Comparison of ENCODE assay signal across 14 cellular contexts in the genomic region with DNA sequence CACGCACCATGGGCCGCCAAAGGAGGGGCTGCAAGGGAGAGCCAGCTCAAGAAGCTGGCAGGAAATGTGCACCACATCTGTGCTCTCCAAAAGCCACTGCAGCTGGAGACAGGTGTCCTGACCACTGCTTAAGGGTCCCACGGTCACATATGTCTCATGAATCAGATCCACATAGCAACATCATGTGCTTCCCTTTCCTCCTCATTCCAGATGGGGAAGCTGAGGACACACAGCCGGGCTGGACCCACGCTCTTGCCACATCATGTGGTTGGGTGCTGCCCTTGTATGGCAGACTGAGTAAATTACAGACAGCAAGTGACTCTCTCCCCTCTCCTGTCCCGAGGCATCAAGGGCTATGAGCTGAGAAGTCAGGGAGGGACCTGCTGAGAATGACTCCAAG. TPM values are rescaled to one million over a fixed set of nuclear protein-coding genes. Genes with fewer than 3 reads are reported as not detected.
DNase-seq lines count a peak whose midpoint lies in the region; ATAC-seq and TF ChIP-seq lines count a peak whose summit lies in the region.
"Had no signal": no experiment of that assay in that cellular context is flagged by ENCODE, and none has a peak within 500 bp of the region (broad histone marks: within the 10 kb centered on the region; RNA-seq: fewer than 3 reads in every experiment).

No MANE protein-coding gene starts in this region.

- H3K4me1 Mint-ChIP-seq in activated CD8-positive, alpha-beta memory T cell treated with anti-CD3 and anti-CD28 coated beads, Interleukin-2, amount 10 ng/mL, durations not matched to agents 7 days and 5 days, result no peaks in the 10 kb centered on the region
- no peaks in the 10 kb centered on the region for H3K4me1 Mint-ChIP-seq in stimulated activated memory B cell treated with anti-CD40 and anti-IgM and Interleukin-4, amounts not matched to agents 10 μg/mL and 1 μg/mL and 100 μg/mL, for 72 hours
- H3K4me1 Mint-ChIP-seq: activated naive CD4-positive, alpha-beta T cell treated with anti-CD3 and anti-CD28 coated beads, Interleukin-2, amount 10 ng/mL, durations not matched to agents 7 days and 5 days; endodermal cell had no signal

- CTCF ChIA-PET in activated CD8-positive, alpha-beta memory T cell treated with anti-CD3 and anti-CD28 coated beads, Interleukin-2, amount 10 ng/mL, durations not matched to agents 7 days and 5 days (lab: Charles Lee), result no interaction called here

- peak; percentile 38 for DNase-seq in activated CD8-positive, alpha-beta memory T cell treated with anti-CD3 and anti-CD28 coated beads, Interleukin-2, amount 10 ng/mL, durations not matched to agents 7 days and 5 days
- no peak for DNase-seq in activated CD8-positive, alpha-beta memory T cell treated with anti-CD3 and anti-CD28 coated beads, Interleukin-2, amount 50 U/mL, for 4 hours
- DNase-seq in NCI-H2029 (lab: John Stamatoyannopoulos, UW) (peak; percentile 19), left colon (no peak)
- no peak for DNase-seq in activated naive CD4-positive, alpha-beta T cell (lab: John Stamatoyannopoulos, UW)
- DNase-seq: activated naive CD4-positive, alpha-beta T cell treated with anti-CD3 and anti-CD28 coated beads, Interleukin-2, amount 10 ng/mL, durations not matched to agents 7 days and 5 days; DMS79 treated with DMSO at 0.1 percent for 48 hours; endodermal cell; NCI-H2171 had no signal

- H3K9me3 Mint-ChIP-seq in activated CD8-positive, alpha-beta memory T cell treated with anti-CD3 and anti-CD28 coated beads, Interleukin-2, amount 10 ng/mL, durations not matched to agents 7 days and 5 days (ENCODE audit: low read depth), result no peaks in the 10 kb centered on the region
- no peaks in the 10 kb centered on the region for H3K9me3 Mint-ChIP-seq in stimulated activated memory B cell treated with anti-CD40 and anti-IgM and Interleukin-4, amounts not matched to agents 10 μg/mL and 1 μg/mL and 100 μg/mL, for 72 hours
- H3K9me3 Mint-ChIP-seq: activated naive CD4-positive, alpha-beta T cell treated with anti-CD3 and anti-CD28 coated beads, Interleukin-2, amount 10 ng/mL, durations not matched to agents 7 days and 5 days had no signal

- 0 out of 2 replicates have a peak, but pooled peaks have one; percentile 18 for TF ChIP-seq CTCF in VCaP (conservative IDR thresholded peaks at IDR 0.05)

- H3K27ac ChIP-seq in VCaP, result no peak overlapping the region
- H3K27ac ChIP-seq: RWPE1 had no signal

- no peaks in the 10 kb centered on the region for H3K36me3 Mint-ChIP-seq in activated CD8-positive, alpha-beta memory T cell treated with anti-CD3 and anti-CD28 coated beads, Interleukin-2, amount 10 ng/mL, durations not matched to agents 7 days and 5 days
- H3K36me3 Mint-ChIP-seq in stimulated activated memory B cell treated with anti-CD40 and anti-IgM and Interleukin-4, amounts not matched to agents 10 μg/mL and 1 μg/mL and 100 μg/mL, for 72 hours, result no peaks in the 10 kb centered on the region
- H3K36me3 Mint-ChIP-seq: activated naive CD4-positive, alpha-beta T cell treated with anti-CD3 and anti-CD28 coated beads, Interleukin-2, amount 10 ng/mL, durations not matched to agents 7 days and 5 days had no signal

- no peak overlapping the region for H3K27ac Mint-ChIP-seq in activated CD8-positive, alpha-beta memory T cell treated with anti-CD3 and anti-CD28 coated beads, Interleukin-2, amount 10 ng/mL, durations not matched to agents 7 days and 5 days
- no peak overlapping the region for H3K27ac Mint-ChIP-seq in stimulated activated memory B cell treated with anti-CD40 and anti-IgM and Interleukin-4, amounts not matched to agents 10 μg/mL and 1 μg/mL and 100 μg/mL, for 72 hours
- H3K27ac Mint-ChIP-seq: activated naive CD4-positive, alpha-beta T cell treated with anti-CD3 and anti-CD28 coated beads, Interleukin-2, amount 10 ng/mL, durations not matched to agents 7 days and 5 days; endodermal cell had no signal

- H3K4me3 Mint-ChIP-seq in activated CD8-positive, alpha-beta memory T cell treated with anti-CD3 and anti-CD28 coated beads, Interleukin-2, amount 10 ng/mL, durations not matched to agents 7 days and 5 days, result no peak overlapping the region
- no peak overlapping the region for H3K4me3 Mint-ChIP-seq in stimulated activated memory B cell treated with anti-CD40 and anti-IgM and Interleukin-4, amounts not matched to agents 10 μg/mL and 1 μg/mL and 100 μg/mL, for 72 hours
- H3K4me3 Mint-ChIP-seq: activated naive CD4-positive, alpha-beta T cell treated with anti-CD3 and anti-CD28 coated beads, Interleukin-2, amount 10 ng/mL, durations not matched to agents 7 days and 5 days; endodermal cell had no signal

- ATAC-seq in activated CD8-positive, alpha-beta memory T cell treated with anti-CD3 and anti-CD28 coated beads, Interleukin-2, amount 10 ng/mL, durations not matched to agents 7 days and 5 days, result no peak
- ATAC-seq in stimulated activated memory B cell treated with anti-CD40 and anti-IgM and Interleukin-4, amounts not matched to agents 10 μg/mL and 1 μg/mL and 100 μg/mL, for 72 hours, result peak; percentile 17
- ATAC-seq in left colon (no peak), HG03139 (IDR thresholded peaks at IDR 0.05; ENCODE audit: unreplicated experiment) (no peak)
- ATAC-seq: K562 had no signal

- H3K27me3 Mint-ChIP-seq in activated CD8-positive, alpha-beta memory T cell treated with anti-CD3 and anti-CD28 coated beads, Interleukin-2, amount 10 ng/mL, durations not matched to agents 7 days and 5 days, result peaks cover 9% of the 10 kb centered on the region
- peaks cover 31% of the 10 kb centered on the region for H3K27me3 Mint-ChIP-seq in stimulated activated memory B cell treated with anti-CD40 and anti-IgM and Interleukin-4, amounts not matched to agents 10 μg/mL and 1 μg/mL and 100 μg/mL, for 72 hours

- intact Hi-C loops in left colon (cut with DNase I, micrococcal nuclease), result no loop called here

RNA-seq across cellular contexts. Expression of a gene that starts 58.3 kb away (rescaled TPM):
- total RNA-seq in activated CD8-positive, alpha-beta memory T cell treated with anti-CD3 and anti-CD28 coated beads, Interleukin-2, amount 10 ng/mL, durations not matched to agents 7 days and 5 days, result 100 to 1,000 TPM in 1 of 2 experiments, 10 to 100 TPM in 1; 79.8 to 111 TPM
- total RNA-seq in left colon, result 10 to 100 TPM; 49.2 to 56.7 TPM

RNA-seq across cellular contexts. Expression of a gene that starts 58.7 kb away (rescaled TPM):
- 10 to 100 TPM; 11.0 to 16.2 TPM for total RNA-seq in activated CD8-positive, alpha-beta memory T cell treated with anti-CD3 and anti-CD28 coated beads, Interleukin-2, amount 10 ng/mL, durations not matched to agents 7 days and 5 days
- total RNA-seq in left colon, result 10 to 100 TPM; 16.3 to 18.9 TPM

Comparison
In these comparisons a context has a peak if more than half of its experiments do, and no peak if none do; other contexts are left out.
1. DNase-seq: peak in activated CD8-positive, alpha-beta memory T cell treated with anti-CD3 and anti-CD28 coated beads, Interleukin-2, amount 10 ng/mL, durations not matched to agents 7 days and 5 days (single experiment) and NCI-H2029 (single experiment); none in activated CD8-positive, alpha-beta memory T cell treated with anti-CD3 and anti-CD28 coated beads, Interleukin-2, amount 50 U/mL, for 4 hours (single experiment), activated naive CD4-positive, alpha-beta T cell (0 of 4) and left colon (0 of 2).